In the genomic region with DNA sequence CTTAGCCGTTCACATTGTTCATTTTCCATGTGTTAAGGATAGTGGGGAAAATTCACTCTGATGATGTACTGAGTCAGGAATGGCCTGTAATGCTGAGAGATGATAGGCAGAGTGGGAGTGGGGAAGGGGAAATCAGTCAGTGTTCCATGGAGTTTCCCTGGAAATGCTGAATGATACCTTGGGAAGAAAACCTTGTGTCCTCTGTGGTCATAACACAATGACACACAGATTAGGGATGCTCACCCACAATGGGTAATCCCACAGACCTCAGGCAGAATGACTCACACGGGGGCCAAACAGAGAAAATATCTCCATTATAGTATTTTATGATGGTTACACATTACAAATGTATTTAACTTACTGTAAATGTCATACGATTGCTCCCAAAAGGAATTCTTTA, we compare ENCODE assay signal across 15 cellular contexts.
DNase-seq lines count a peak whose midpoint lies in the region; ATAC-seq and TF ChIP-seq lines count a peak whose summit lies in the region.
"Had no signal": no experiment of that assay in that cellular context is flagged by ENCODE, and none has a peak within 500 bp of the region (broad histone marks: within the 10 kb centered on the region; RNA-seq: fewer than 3 reads in every experiment).

No MANE protein-coding gene starts in this region.

- BruUV-seq in PC-3 (replicated peaks; lab: Mats Ljungman, UMichigan): no TSS peak

- H3K9me3 Mint-ChIP-seq in naive thymus-derived CD4-positive, alpha-beta T cell: peaks cover 0 to 19% (median 3%) of the 10 kb centered on the region in 11 donors
- H3K9me3 Mint-ChIP-seq in neural progenitor cell: peaks cover 2% of the 10 kb centered on the region
- H3K9me3 Mint-ChIP-seq: CD4-positive, alpha-beta T cell had no signal

- H3K36me3 Mint-ChIP-seq in naive thymus-derived CD4-positive, alpha-beta T cell: peaks cover 0 to 3% (median 0%) of the 10 kb centered on the region in 5 donors
- H3K36me3 Mint-ChIP-seq in neural progenitor cell: no peaks in the 10 kb centered on the region

- H3K36me3 ChIP-seq in PC-3 (ENCODE audit: low read depth, low read length) (no peaks in the 10 kb centered on the region), neural progenitor cell (no peaks in the 10 kb centered on the region)
- no peaks in the 10 kb centered on the region for H3K36me3 ChIP-seq in naive thymus-derived CD4-positive, alpha-beta T cell (ENCODE audit: control insufficient read depth in 2 of 3, insufficient read depth in 3 of 3, low read length in 3 of 3)
- H3K36me3 ChIP-seq: right atrium auricular region had no signal

- POLR2A ChIA-PET in PC-3 (lab: Charles Lee; ENCODE audit: unreplicated experiment): no interaction called here
- POLR2A ChIA-PET in naive thymus-derived CD4-positive, alpha-beta T cell (lab: Charles Lee): no interaction called here

- no peaks in the 10 kb centered on the region for H3K4me1 Mint-ChIP-seq in naive thymus-derived CD4-positive, alpha-beta T cell
- H3K4me1 Mint-ChIP-seq in neural progenitor cell: peaks cover 12% of the 10 kb centered on the region

- H3K9ac ChIP-seq in PC-3 (ENCODE audit: low read length) (peak overlapping the region; percentile 83), neural progenitor cell (no peak overlapping the region)

- H3K79me2 ChIP-seq in PC-3 (ENCODE audit: low read length): no peaks in the 10 kb centered on the region
- no peaks in the 10 kb centered on the region for H3K79me2 ChIP-seq in neural progenitor cell (ENCODE audit: low read depth)

- CTCF ChIA-PET in PC-3 (lab: Charles Lee): no interaction called here
- CTCF ChIA-PET in naive thymus-derived CD4-positive, alpha-beta T cell (lab: Charles Lee): no interaction called here

- peaks cover 5 to 26% (median 7%) of the 10 kb centered on the region in 5 donors for H3K27me3 Mint-ChIP-seq in naive thymus-derived CD4-positive, alpha-beta T cell
- peaks cover 2% of the 10 kb centered on the region for H3K27me3 Mint-ChIP-seq in neural progenitor cell (ENCODE audit: insufficient read depth, low read depth)

- H3K9me3 ChIP-seq in PC-3 (ENCODE audit: low read length) (no peaks in the 10 kb centered on the region), neural progenitor cell (ENCODE audit: low read depth) (no peaks in the 10 kb centered on the region)
- no peaks in the 10 kb centered on the region for H3K9me3 ChIP-seq in naive thymus-derived CD4-positive, alpha-beta T cell (ENCODE audit: control insufficient read depth in 2 of 3, low read length in 3 of 3)
- H3K9me3 ChIP-seq: body of pancreas, right atrium auricular region had no signal

- H3K9me2 ChIP-seq in PC-3 (replicated peaks; ENCODE audit: low read length): no peaks in the 10 kb centered on the region

- H3K27ac Mint-ChIP-seq in naive thymus-derived CD4-positive, alpha-beta T cell: no peak overlapping the region
- H3K27ac Mint-ChIP-seq in neural progenitor cell: no peak overlapping the region
- H3K27ac Mint-ChIP-seq: activated T-cell treated with anti-CD3 and anti-CD28 coated beads, Interleukin-2, amount 50 U/mL, for 24 hours; CD4-positive, alpha-beta T cell had no signal

- H2AFZ ChIP-seq in PC-3 (ENCODE audit: low read length) (no peak overlapping the region), neural progenitor cell (replicated peaks) (no peak overlapping the region)

- DNase-seq in EH (ENCODE audit: low read depth): peak; percentile 99
- DNase-seq in PC-3: peak; percentile 99
- DNase-seq in choroid plexus epithelial cell (ENCODE audit: low read depth): peak; percentile 64
- DNase-seq in myocyte (ENCODE audit: low read depth): peak; percentile 77
- no peak for DNase-seq in naive thymus-derived CD4-positive, alpha-beta T cell
- no peak for DNase-seq in neural progenitor cell (ENCODE audit: low spot score)
- DNase-seq in pons (ENCODE audit: low spot score): no peak
- DNase-seq in mesenteric fat pad (ENCODE audit: low spot score): no peak
- DNase-seq: activated CD4-positive, CD25-positive, alpha-beta regulatory T cell treated with anti-CD3 and anti-CD28 coated beads, Interleukin-2, amount 50 U/mL, for 72 hours; activated T-cell treated with anti-CD3 and anti-CD28 coated beads, Interleukin-2, amount 50 U/mL, for 24 hours; body of pancreas; CD4-positive, alpha-beta T cell; NCI-H1105 treated with DMSO at 0.1 percent for 48 hours; NCI-H774 had no signal

- H3K4me2 ChIP-seq in PC-3 (ENCODE audit: low read length): peak overlapping the region; percentile 65
- H3K4me2 ChIP-seq in neural progenitor cell: no peak overlapping the region

- H3K27me3 ChIP-seq in PC-3 (ENCODE audit: low read length) (no peaks in the 10 kb centered on the region), neural progenitor cell (no peaks in the 10 kb centered on the region)
- no peaks in the 10 kb centered on the region for H3K27me3 ChIP-seq in naive thymus-derived CD4-positive, alpha-beta T cell (ENCODE audit: control insufficient read depth in 2 of 2, insufficient read depth in 2 of 2, low read length in 2 of 2)
- H3K27me3 ChIP-seq: body of pancreas, right atrium auricular region had no signal

- intact Hi-C loops in PC-3 (cut with micrococcal nuclease): loop anchor here (1.0 to 2.0 kb wide), 2 partner anchors 97 to 161 kb away; no protein-coding TSS in a partner anchor
- intact Hi-C loops in naive thymus-derived CD4-positive, alpha-beta T cell (cut with micrococcal nuclease): no loop called here

- H3K4me1 ChIP-seq in PC-3 (ENCODE audit: insufficient read depth, low read length) (peaks cover 53% of the 10 kb centered on the region), neural progenitor cell (peaks cover 9% of the 10 kb centered on the region)
- no peaks in the 10 kb centered on the region for H3K4me1 ChIP-seq in naive thymus-derived CD4-positive, alpha-beta T cell (ENCODE audit: control insufficient read depth in 2 of 2, insufficient read depth in 2 of 2, low read length in 2 of 2)
- H3K4me1 ChIP-seq: body of pancreas, right atrium auricular region had no signal

- no peak overlapping the region for H3K4me3 ChIP-seq in PC-3 (ENCODE audit: low read length)
- no peak overlapping the region for H3K4me3 ChIP-seq in choroid plexus epithelial cell (ENCODE audit: low read depth, low read length)
- no peak overlapping the region for H3K4me3 ChIP-seq in naive thymus-derived CD4-positive, alpha-beta T cell (ENCODE audit: low read length)
- no peak overlapping the region for H3K4me3 ChIP-seq in neural progenitor cell
- H3K4me3 ChIP-seq: body of pancreas, right atrium auricular region had no signal

- ATAC-seq in PC-3: peak; percentile 79
- ATAC-seq in naive thymus-derived CD4-positive, alpha-beta T cell: no peak
- ATAC-seq: body of pancreas had no signal

- H3F3A ChIP-seq in PC-3 (ENCODE audit: low read length, unreplicated experiment): no peaks in the 10 kb centered on the region
- no peaks in the 10 kb centered on the region for H3F3A ChIP-seq in neural progenitor cell (ENCODE audit: low read depth)

- H3K4me3 Mint-ChIP-seq in naive thymus-derived CD4-positive, alpha-beta T cell: no peak overlapping the region
- H3K4me3 Mint-ChIP-seq in neural progenitor cell: no peak overlapping the region
- H3K4me3 Mint-ChIP-seq: activated T-cell treated with anti-CD3 and anti-CD28 coated beads, Interleukin-2, amount 50 U/mL, for 24 hours; CD4-positive, alpha-beta T cell had no signal

- H3K27ac ChIP-seq in PC-3 (ENCODE audit: low read length) (peak overlapping the region; percentile 90), neural progenitor cell (no peak overlapping the region)
- no peak overlapping the region for H3K27ac ChIP-seq in naive thymus-derived CD4-positive, alpha-beta T cell (ENCODE audit: low read depth, low read length)
- H3K27ac ChIP-seq: body of pancreas, right atrium auricular region had no signal

- no peaks in the 10 kb centered on the region for H4K20me1 ChIP-seq in PC-3 (ENCODE audit: low read length)
- no peaks in the 10 kb centered on the region for H4K20me1 ChIP-seq in neural progenitor cell (ENCODE audit: low read depth)

- TF ChIP-seq CTCF in PC-3 (conservative IDR thresholded peaks at IDR 0.05; ENCODE audit: low read depth, low read length): no peak
- TF ChIP-seq CTCF in choroid plexus epithelial cell (conservative IDR thresholded peaks at IDR 0.05; ENCODE audit: low read depth, low read length): no peak
- no peak for TF ChIP-seq CTCF in neural progenitor cell (IDR thresholded peaks at IDR 0.05)

Comparison
In these comparisons a context has a peak if more than half of its experiments do, and no peak if none do; other contexts are left out.
1. DNase-seq: peak in EH (single experiment), PC-3 (single experiment), choroid plexus epithelial cell (single experiment) and myocyte (single experiment); none in naive thymus-derived CD4-positive, alpha-beta T cell (0 of 9), neural progenitor cell (single experiment), pons (single experiment) and mesenteric fat pad (single experiment).